Comparison of ENCODE assay signal across 1 cellular context in genomic region chr7:100673302-100673941, GRCh38.
TF ChIP-seq lines count a peak whose summit lies in the region.

GNB2 (plus strand) TSS chr7:100673740; CDS start chr7:100676266, 2,526 bp downstream.

TF ChIP-seq in HepG2, 621 proteins besides CTCF, POLR2A, EP300 and RAD21 (continued from another document and continues in another):
- TF ChIP-seq ZNF512B (CRISPR knock-in tag; IDR thresholded peaks at IDR 0.05; ENCODE audit: borderline replicate concordance) = no peak
- no peak for TF ChIP-seq RBM22 (optimal IDR thresholded peaks at IDR 0.05; ENCODE audit: low read length)
- no peak for TF ChIP-seq TOE1 (CRISPR knock-in tag; IDR thresholded peaks at IDR 0.05)
- 0 out of 2 replicates have a peak, but pooled peaks have one; percentile 49 for TF ChIP-seq TBX2 (CRISPR knock-in tag; IDR thresholded peaks at IDR 0.05; ENCODE audit: borderline replicate concordance)
- no peak for TF ChIP-seq JARID2 (CRISPR knock-in tag; IDR thresholded peaks at IDR 0.05; ENCODE audit: insufficient replicate concordance)
- peak; percentile 60; the same call in 1 of the 2 replicates for TF ChIP-seq ZNF770 (CRISPR knock-in tag; IDR thresholded peaks at IDR 0.05)
- peak; percentile 6; the same call in 1 of the 2 replicates for TF ChIP-seq RARA (CRISPR knock-in tag; IDR thresholded peaks at IDR 0.05)
- TF ChIP-seq ZNF501 (CRISPR knock-in tag; IDR thresholded peaks at IDR 0.05) = peak; percentile 90
- no peak for TF ChIP-seq ARNT (IDR thresholded peaks at IDR 0.05)
- TF ChIP-seq MAZ (IDR thresholded peaks at IDR 0.05; ENCODE audit: borderline replicate concordance, low read depth, low read length) = no peak; the same call in 1 of the 2 replicates
- peak; percentile 85; the same call in 1 of the 2 replicates for TF ChIP-seq MAZ (CRISPR knock-in tag; IDR thresholded peaks at IDR 0.05; ENCODE audit: low read depth)
- no peak for TF ChIP-seq HMG20B (CRISPR knock-in tag; conservative IDR thresholded peaks at IDR 0.05)
- no peak for TF ChIP-seq ZNF280D (CRISPR knock-in tag; IDR thresholded peaks at IDR 0.05)
- no peak for TF ChIP-seq EED (CRISPR knock-in tag; IDR thresholded peaks at IDR 0.05)
- TF ChIP-seq ZUFSP (CRISPR knock-in tag; IDR thresholded peaks at IDR 0.05; ENCODE audit: borderline replicate concordance) = no peak
- TF ChIP-seq TFAP4 (IDR thresholded peaks at IDR 0.05; ENCODE audit: borderline replicate concordance, low read depth) = peak; percentile 34; the same call in 1 of the 2 replicates
- peak; percentile 76; the same call in 1 of the 2 replicates for TF ChIP-seq TAF1 (CRISPR knock-in tag; IDR thresholded peaks at IDR 0.05)
- no peak for TF ChIP-seq ZNF17 (CRISPR knock-in tag; IDR thresholded peaks at IDR 0.05)
- TF ChIP-seq MEIS2 (CRISPR knock-in tag; IDR thresholded peaks at IDR 0.05) = peak; percentile 59
- no peak for TF ChIP-seq MAFK (conservative IDR thresholded peaks at IDR 0.05 in 1 of 2, IDR thresholded peaks at IDR 0.05 in 1 of 2; ENCODE audit: low read length in 2 of 2)
- no peak for TF ChIP-seq IKZF4 (CRISPR knock-in tag; IDR thresholded peaks at IDR 0.05; ENCODE audit: borderline replicate concordance, low read depth, not compliant biosample characterization)
- TF ChIP-seq ZFY (CRISPR knock-in tag; IDR thresholded peaks at IDR 0.05) = peak; percentile 72
- no peak for TF ChIP-seq PTBP1 (IDR thresholded peaks at IDR 0.05; ENCODE audit: low read depth, low read length, poor library complexity, severe bottlenecking)
- TF ChIP-seq ZNF563 (CRISPR knock-in tag; IDR thresholded peaks at IDR 0.05) = peak; percentile 19; the same call in 1 of the 2 replicates
- peak; percentile 44; the same call in 1 of the 2 replicates for TF ChIP-seq NCOA2 (CRISPR knock-in tag; IDR thresholded peaks at IDR 0.05)
- no peak for TF ChIP-seq ZNF18 (CRISPR knock-in tag; IDR thresholded peaks at IDR 0.05; ENCODE audit: insufficient replicate concordance)
- no peak for TF ChIP-seq SP1 (IDR thresholded peaks at IDR 0.05)
- peak; percentile 69 for TF ChIP-seq SP1 (CRISPR knock-in tag; IDR thresholded peaks at IDR 0.05)
- peak; percentile 34; the same call in 1 of the 2 replicates for TF ChIP-seq LCORL (IDR thresholded peaks at IDR 0.05)
- TF ChIP-seq LCORL (CRISPR knock-in tag; IDR thresholded peaks at IDR 0.05) = no peak; the same call in 1 of the 2 replicates
- peak; percentile 18; the same call in 1 of the 2 replicates for TF ChIP-seq SP5 (CRISPR knock-in tag; IDR thresholded peaks at IDR 0.05; ENCODE audit: borderline replicate concordance, low read depth)
- peak; percentile 75; the same call in 1 of the 2 replicates for TF ChIP-seq IKZF5 (CRISPR knock-in tag; IDR thresholded peaks at IDR 0.05)
- no peak for TF ChIP-seq CHD4 (IDR thresholded peaks at IDR 0.05; ENCODE audit: borderline replicate concordance, low read length)
- TF ChIP-seq SRSF9 (IDR thresholded peaks at IDR 0.05; ENCODE audit: borderline replicate concordance, insufficient read depth, low read depth, low read length, poor library complexity, severe bottlenecking) = no peak
- no peak for TF ChIP-seq ADNP (CRISPR knock-in tag; IDR thresholded peaks at IDR 0.05)
- peak; percentile 62 for TF ChIP-seq ASH2L (IDR thresholded peaks at IDR 0.05; ENCODE audit: insufficient read length, low read depth, low read length)
- TF ChIP-seq ZNF432 (CRISPR knock-in tag; IDR thresholded peaks at IDR 0.05; ENCODE audit: borderline replicate concordance) = no peak
- no peak for TF ChIP-seq ZNF280B (CRISPR knock-in tag; IDR thresholded peaks at IDR 0.05; ENCODE audit: borderline replicate concordance)
- no peak for TF ChIP-seq TCF12 (IDR thresholded peaks at IDR 0.05)
- TF ChIP-seq TCF12 (CRISPR knock-in tag; IDR thresholded peaks at IDR 0.05) = no peak
- no peak for TF ChIP-seq MTA3 (CRISPR knock-in tag; IDR thresholded peaks at IDR 0.05)
- no peak for TF ChIP-seq KAT2B (IDR thresholded peaks at IDR 0.05; ENCODE audit: borderline replicate concordance, low read depth, low read length)
- TF ChIP-seq DMTF1 (CRISPR knock-in tag; IDR thresholded peaks at IDR 0.05) = no peak
- peak; percentile 75; the same call in 1 of the 2 replicates for TF ChIP-seq IRF2 (CRISPR knock-in tag; IDR thresholded peaks at IDR 0.05)
- TF ChIP-seq POLR2AphosphoS5 (IDR thresholded peaks at IDR 0.05; ENCODE audit: low read depth, low read length) = 0 out of 2 replicates have a peak, but pooled peaks have one; percentile 41
- peak; percentile 30; the same call in 1 of the 2 replicates for TF ChIP-seq ZNF7 (CRISPR knock-in tag; IDR thresholded peaks at IDR 0.05)
- TF ChIP-seq TCF7L2 (IDR thresholded peaks at IDR 0.05; ENCODE audit: low read depth, low read length) = no peak
- TF ChIP-seq ZNF24 (IDR thresholded peaks at IDR 0.05) = no peak; the same call in 1 of the 2 replicates
- TF ChIP-seq TMF1 (CRISPR knock-in tag; IDR thresholded peaks at IDR 0.05; ENCODE audit: low read depth) = no peak
- no peak; the same call in 1 of the 2 replicates for TF ChIP-seq DNMT3B (CRISPR knock-in tag; conservative IDR thresholded peaks at IDR 0.05)
- peak; percentile 86 for TF ChIP-seq HOXA3 (CRISPR knock-in tag; IDR thresholded peaks at IDR 0.05)
- TF ChIP-seq NR2C2 (CRISPR knock-in tag; IDR thresholded peaks at IDR 0.05; ENCODE audit: borderline replicate concordance) = no peak
